19 cellular contexts compared by ENCODE assay signal in the genomic region with DNA sequence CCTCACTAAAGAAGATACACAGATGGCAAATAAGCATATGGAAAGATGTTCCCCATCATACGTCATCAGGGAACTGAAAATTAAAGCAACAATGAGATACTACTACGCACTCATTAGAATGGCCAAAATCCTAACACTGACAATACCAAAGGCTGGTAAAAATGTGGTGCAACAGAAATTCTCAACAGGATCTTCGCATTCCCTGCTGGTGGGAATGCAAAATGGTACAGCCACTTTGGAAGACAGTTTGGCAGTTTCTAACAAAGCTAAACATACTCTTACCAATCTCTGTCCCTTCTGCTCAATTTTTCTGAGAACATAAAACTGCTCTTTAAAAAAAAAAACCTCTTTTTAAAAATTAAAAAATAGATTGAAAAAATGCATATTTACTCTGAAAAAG.
"Had no signal": no experiment of that assay in that cellular context is flagged by ENCODE, and none has a peak within 500 bp of the region (broad histone marks: within the 10 kb centered on the region; RNA-seq: fewer than 3 reads in every experiment).

No MANE protein-coding gene starts in this region.

- FAIRE-seq: endothelial cell of umbilical vein, islet of Langerhans, pancreas had no signal

- H3K27me3 Mint-ChIP-seq: naive thymus-derived CD8-positive, alpha-beta T cell; progenitor cell of endocrine pancreas; stimulated activated memory B cell treated with anti-CD40 and anti-IgM and Interleukin-4, amounts not matched to agents 10 μg/mL and 1 μg/mL and 100 μg/mL, for 72 hours; stimulated activated naive CD8-positive, alpha-beta T cell treated with anti-CD3 and anti-CD28 coated beads, Interleukin-15, Interleukin-2, amounts not matched to agents 100 ng/mL and 50 ng/mL, for 24 hours had no signal

- H3K36me3 Mint-ChIP-seq: naive thymus-derived CD8-positive, alpha-beta T cell; stimulated activated memory B cell treated with anti-CD40 and anti-IgM and Interleukin-4, amounts not matched to agents 10 μg/mL and 1 μg/mL and 100 μg/mL, for 72 hours had no signal

- H3K9me3 ChIP-seq: heart right ventricle, pancreas, spleen, tibial artery, upper lobe of right lung had no signal

- H3K4me3 Mint-ChIP-seq: naive thymus-derived CD8-positive, alpha-beta T cell; stimulated activated memory B cell treated with anti-CD40 and anti-IgM and Interleukin-4, amounts not matched to agents 10 μg/mL and 1 μg/mL and 100 μg/mL, for 72 hours; stimulated activated naive CD8-positive, alpha-beta T cell treated with anti-CD3 and anti-CD28 coated beads, Interleukin-15, Interleukin-2, amounts not matched to agents 100 ng/mL and 50 ng/mL, for 24 hours had no signal

- DNase-seq: dermis blood vessel endothelial cell; heart right ventricle; hypothalamus; kidney glomerular epithelial cell; naive thymus-derived CD8-positive, alpha-beta T cell; nucleus accumbens; pancreas; right cardiac atrium; spleen; stimulated activated CD4-positive, alpha-beta T cell treated with anti-CD3 and anti-CD28 coated beads, Interleukin-15, amount 100 ng/mL, for 24 hours; stimulated activated CD4-positive, alpha-beta T cell treated with anti-CD3 and anti-CD28 coated beads, Interleukin-1b, Interleukin-23, amount 100 ng/mL, for 48 hours; stimulated activated CD4-positive, alpha-beta T cell treated with anti-CD3 and anti-CD28 coated beads, Interleukin-4, amount 100 ng/mL, for 24 hours; tibial artery; upper lobe of right lung had no signal

- H3K4me1 Mint-ChIP-seq: stimulated activated memory B cell treated with anti-CD40 and anti-IgM and Interleukin-4, amounts not matched to agents 10 μg/mL and 1 μg/mL and 100 μg/mL, for 72 hours had no signal

- H3K27ac ChIP-seq: heart right ventricle, pancreas, spleen, tibial artery, upper lobe of right lung had no signal

- H3K4me1 ChIP-seq: heart right ventricle, pancreas, spleen, tibial artery, upper lobe of right lung had no signal

- H3K36me3 ChIP-seq: heart right ventricle, pancreas, spleen, tibial artery, upper lobe of right lung had no signal

- H3K4me3 ChIP-seq: heart right ventricle, pancreas, spleen, tibial artery, upper lobe of right lung had no signal

- H3K27me3 ChIP-seq: heart right ventricle, pancreas, spleen, tibial artery, upper lobe of right lung had no signal

- H3K27ac Mint-ChIP-seq: naive thymus-derived CD8-positive, alpha-beta T cell; progenitor cell of endocrine pancreas; stimulated activated memory B cell treated with anti-CD40 and anti-IgM and Interleukin-4, amounts not matched to agents 10 μg/mL and 1 μg/mL and 100 μg/mL, for 72 hours; stimulated activated naive CD8-positive, alpha-beta T cell treated with anti-CD3 and anti-CD28 coated beads, Interleukin-15, Interleukin-2, amounts not matched to agents 100 ng/mL and 50 ng/mL, for 24 hours had no signal
